11 cellular contexts compared by ENCODE assay signal in genomic region chr14:98953544-98954346, GRCh38.
DNase-seq lines count a peak whose midpoint lies in the region; ATAC-seq, FAIRE-seq and TF ChIP-seq lines count a peak whose summit lies in the region.
"Had no signal": no experiment of that assay in that cellular context is flagged by ENCODE, and none has a peak within 500 bp of the region (broad histone marks: within the 10 kb centered on the region; RNA-seq: fewer than 3 reads in every experiment).

No MANE protein-coding gene starts in this region.

- no peak for DNase-seq in GM12891 (ENCODE audit: insufficient read length, low spot score)
- peak; percentile 4 for DNase-seq in SKM-1 (lab: John Stamatoyannopoulos, UW; ENCODE audit: unreplicated experiment)
- DNase-seq in fibroblast of pulmonary artery (ENCODE audit: low read depth), result peak; percentile 33
- DNase-seq in skeletal muscle cell (ENCODE audit: low read depth), result peak; percentile 29
- no peak for DNase-seq in D341Med (ENCODE audit: low spot score)
- no peak for DNase-seq in T-helper 1 cell
- DNase-seq in cerebellar cortex (ENCODE audit: low spot score), result no peak
- DNase-seq: CD4-positive, alpha-beta memory T cell; NCI-H1694; SJCRH30 had no signal

- no peak for TF ChIP-seq CTCF in fibroblast of pulmonary artery (IDR thresholded peaks at IDR 0.05; ENCODE audit: low read length, missing control alignments)

- no peak for TF ChIP-seq POLR2A in GM12891 (IDR thresholded peaks at IDR 0.05; ENCODE audit: low read depth, low read length)

- no peak overlapping the region for H3K4me3 ChIP-seq in fibroblast of pulmonary artery (replicated peaks; ENCODE audit: low read depth, low read length)
- H3K4me3 ChIP-seq in skeletal muscle cell (ENCODE audit: low read depth, low read length), result no peak overlapping the region
- H3K4me3 ChIP-seq: SJCRH30 had no signal

- FAIRE-seq in GM12891 (lab: Jason Lieb, UNC), result no peak

- ATAC-seq in HG03097 (IDR thresholded peaks at IDR 0.05; ENCODE audit: low FRiP score, unreplicated experiment), result no peak

TF ChIP-seq in GM12891, 5 proteins besides CTCF, POLR2A, EP300 and RAD21:
- TF ChIP-seq SPI1 (IDR thresholded peaks at IDR 0.05; ENCODE audit: low read depth, low read length) (peak; percentile 49), POU2F2 (IDR thresholded peaks at IDR 0.05; ENCODE audit: low read depth, low read length) (no peak)
TF ChIP-seq in GM12891: peak in this region for 1.

Comparison
In these comparisons a context has a peak if more than half of its experiments do, and no peak if none do; other contexts are left out.
1. DNase-seq: peak in SKM-1 (single experiment), fibroblast of pulmonary artery (single experiment) and skeletal muscle cell (single experiment); none in GM12891 (single experiment), D341Med (single experiment), T-helper 1 cell (0 of 5) and cerebellar cortex (single experiment).